In the genomic region with DNA sequence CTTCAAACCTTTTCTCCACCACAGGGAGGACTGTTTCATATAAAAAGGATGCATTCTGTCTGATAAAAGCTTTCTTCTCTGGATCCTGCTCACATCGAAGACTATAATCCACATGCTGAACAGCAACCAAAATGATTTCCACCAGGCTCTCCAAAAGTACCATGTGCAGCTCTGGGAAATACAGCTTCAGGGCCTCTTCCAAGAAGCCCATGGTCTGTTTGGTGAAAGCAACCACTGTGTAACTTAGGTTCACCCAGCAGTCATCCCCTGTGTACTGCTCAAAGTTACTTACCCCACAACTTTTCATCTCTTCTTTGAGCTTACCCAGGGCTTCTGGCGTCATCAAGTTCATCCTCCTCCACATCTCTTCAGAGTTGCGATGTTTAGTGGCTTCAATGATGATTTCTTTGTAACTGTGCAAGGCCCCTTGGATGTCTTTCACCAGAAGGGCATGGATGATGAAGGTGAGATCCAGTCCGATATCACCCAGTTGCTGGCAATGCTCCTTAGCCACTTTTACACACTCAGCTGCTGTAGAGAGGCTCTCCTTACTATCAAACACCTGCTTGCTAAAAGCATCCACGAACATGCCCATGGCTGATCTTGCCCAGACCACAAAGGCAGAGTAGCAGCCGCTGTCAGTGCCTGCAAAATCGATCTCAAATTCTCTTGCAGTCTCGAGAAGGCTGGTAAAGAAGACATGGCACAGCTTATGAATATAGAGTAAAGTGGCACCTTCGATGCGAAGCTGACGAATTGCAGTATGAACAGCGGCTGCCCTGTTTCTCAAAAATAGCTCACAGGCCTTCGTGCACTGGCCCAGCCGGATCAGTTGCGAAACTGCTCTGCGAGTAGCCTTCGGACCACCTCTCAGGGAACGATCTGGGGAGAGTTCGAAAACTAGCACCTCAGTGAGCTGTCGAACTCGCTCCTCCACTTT, we compare ENCODE assay signal across 9 cellular contexts. TPM values are rescaled to one million over a fixed set of nuclear protein-coding genes. Genes with fewer than 3 reads are reported as not detected.
A peak's percentile ranks its signal among the peaks of the same experiment; 100 is the strongest.
DNase-seq lines count a peak whose midpoint lies in the region; ATAC-seq, FAIRE-seq and TF ChIP-seq lines count a peak whose summit lies in the region.
"Had no signal": no experiment of that assay in that cellular context is flagged by ENCODE, and none has a peak within 500 bp of the region (broad histone marks: within the 10 kb centered on the region; RNA-seq: fewer than 3 reads in every experiment).

No MANE protein-coding gene starts in this region.

- peak overlapping the region; percentile 99 for H3K27ac ChIP-seq in CD8-positive, alpha-beta memory T cell (ENCODE audit: low read depth, low read length)
- no peak overlapping the region for H3K27ac ChIP-seq in effector memory CD4-positive, alpha-beta T cell (ENCODE audit: insufficient read depth, low read length, poor library complexity, severe bottlenecking)

- no peak for TF ChIP-seq POLR2A in NB4 (IDR thresholded peaks at IDR 0.05; ENCODE audit: extremely low read depth, insufficient read length)

- FAIRE-seq in D721Med (lab: Jason Lieb, UNC): no peak
- FAIRE-seq: endometrium had no signal

- no peak overlapping the region for H2AFZ ChIP-seq in neuron (ENCODE audit: low read depth, low read length)

- no peaks in the 10 kb centered on the region for H3K27me3 ChIP-seq in CD8-positive, alpha-beta memory T cell (ENCODE audit: insufficient read depth, low read length, poor library complexity, severe bottlenecking)
- no peaks in the 10 kb centered on the region for H3K27me3 ChIP-seq in effector memory CD4-positive, alpha-beta T cell (replicated peaks; ENCODE audit: control insufficient read depth, insufficient read depth, low read length, poor library complexity, severe bottlenecking)
- H3K27me3 ChIP-seq in neuron (ENCODE audit: insufficient read depth, low read length): no peaks in the 10 kb centered on the region

- no peak for ATAC-seq in HG03097 (IDR thresholded peaks at IDR 0.05; ENCODE audit: low FRiP score, unreplicated experiment)
- no peak for ATAC-seq in GM19452 (IDR thresholded peaks at IDR 0.05; ENCODE audit: unreplicated experiment)

- peaks cover 14 to 62% (median 19%) of the 10 kb centered on the region in 3 donors for H3K36me3 Mint-ChIP-seq in CD8-positive, alpha-beta memory T cell

- peaks cover 56% of the 10 kb centered on the region for H3K4me1 ChIP-seq in CD8-positive, alpha-beta memory T cell (ENCODE audit: insufficient read depth, low read length)
- peaks cover 28% of the 10 kb centered on the region for H3K4me1 ChIP-seq in effector memory CD4-positive, alpha-beta T cell (ENCODE audit: control insufficient read depth, insufficient read depth, low read length, poor library complexity, severe bottlenecking)
- H3K4me1 ChIP-seq in neuron (ENCODE audit: insufficient read depth, low read length): peaks cover 44% of the 10 kb centered on the region

- CTCF ChIA-PET in CD8-positive, alpha-beta memory T cell (lab: Charles Lee): interaction anchor here (0.8 to 1.5 kb wide), 2 partner anchors 20 to 21 kb away, joined by 3 read pairs; no protein-coding TSS in a partner anchor

- peak overlapping the region; percentile 100 for H3K4me3 ChIP-seq in CD8-positive, alpha-beta memory T cell (ENCODE audit: low read length)
- H3K4me3 ChIP-seq in NB4 (ENCODE audit: low read depth, low read length): peak overlapping the region; percentile 97
- H3K4me3 ChIP-seq in effector memory CD4-positive, alpha-beta T cell (ENCODE audit: insufficient read depth, low read depth, low read length, poor library complexity, severe bottlenecking): peak overlapping the region; percentile 86
- peak overlapping the region; percentile 71 for H3K4me3 ChIP-seq in neuron (ENCODE audit: low read length)

- peak overlapping the region in 7 of 8 donors; percentile 25 to 89 (median 75) for H3K27ac Mint-ChIP-seq in CD8-positive, alpha-beta memory T cell

- TF ChIP-seq CTCF in NB4 (IDR thresholded peaks at IDR 0.05; ENCODE audit: low read depth, low read length) (no peak), D721Med (IDR thresholded peaks at IDR 0.05; ENCODE audit: insufficient read depth, missing control alignments) (no peak)

- no peaks in the 10 kb centered on the region for H3K9me3 ChIP-seq in CD8-positive, alpha-beta memory T cell (ENCODE audit: low read length)
- H3K9me3 ChIP-seq in effector memory CD4-positive, alpha-beta T cell (ENCODE audit: control insufficient read depth, low read length): no peaks in the 10 kb centered on the region
- no peaks in the 10 kb centered on the region for H3K9me3 ChIP-seq in neuron (ENCODE audit: low read length)

- POLR2A ChIA-PET in CD8-positive, alpha-beta memory T cell (lab: Charles Lee): no interaction called here

- no peak for DNase-seq in CD8-positive, alpha-beta memory T cell
- DNase-seq in NB4 (ENCODE audit: low read depth): peak; percentile 48
- no peak for DNase-seq in effector memory CD4-positive, alpha-beta T cell
- DNase-seq in D721Med (ENCODE audit: insufficient read length, low spot score): no peak
- no peak for DNase-seq in Ammon's horn (ENCODE audit: low spot score)

- H3K4me3 Mint-ChIP-seq in CD8-positive, alpha-beta memory T cell: peak overlapping the region; percentile 98 to 100 (median 100)

- peaks cover 69 to 90% (median 86%) of the 10 kb centered on the region in 3 donors for H3K4me1 Mint-ChIP-seq in CD8-positive, alpha-beta memory T cell

- peaks cover 0 to 8% of the 10 kb centered on the region in 2 donors for H3K27me3 Mint-ChIP-seq in CD8-positive, alpha-beta memory T cell

- H3K36me3 ChIP-seq in CD8-positive, alpha-beta memory T cell (ENCODE audit: insufficient read depth, low read length): no peaks in the 10 kb centered on the region
- no peaks in the 10 kb centered on the region for H3K36me3 ChIP-seq in effector memory CD4-positive, alpha-beta T cell (ENCODE audit: control insufficient read depth, insufficient read depth, low read length)
- peaks cover 14% of the 10 kb centered on the region for H3K36me3 ChIP-seq in neuron (ENCODE audit: insufficient read depth, low read length)

- H3K9me3 Mint-ChIP-seq in CD8-positive, alpha-beta memory T cell: peaks cover 0 to 3% (median 2%) of the 10 kb centered on the region in 5 donors

RNA-seq across cellular contexts. Expression of a gene that starts 1.7 kb away (rescaled TPM):
- total RNA-seq in CD8-positive, alpha-beta memory T cell: 10 to 100 TPM; 16.8 to 16.9 TPM
- 3.0 TPM for polyA plus RNA-seq in CD8-positive, alpha-beta memory T cell

RNA-seq across cellular contexts. Expression of a gene that starts 2.2 kb away (rescaled TPM):
- 10 to 100 TPM; 10.7 to 12.7 TPM for total RNA-seq in CD8-positive, alpha-beta memory T cell
- polyA plus RNA-seq in CD8-positive, alpha-beta memory T cell: 16.6 TPM
